Comparison of ENCODE assay signal across 8 cellular contexts in the genomic region with DNA sequence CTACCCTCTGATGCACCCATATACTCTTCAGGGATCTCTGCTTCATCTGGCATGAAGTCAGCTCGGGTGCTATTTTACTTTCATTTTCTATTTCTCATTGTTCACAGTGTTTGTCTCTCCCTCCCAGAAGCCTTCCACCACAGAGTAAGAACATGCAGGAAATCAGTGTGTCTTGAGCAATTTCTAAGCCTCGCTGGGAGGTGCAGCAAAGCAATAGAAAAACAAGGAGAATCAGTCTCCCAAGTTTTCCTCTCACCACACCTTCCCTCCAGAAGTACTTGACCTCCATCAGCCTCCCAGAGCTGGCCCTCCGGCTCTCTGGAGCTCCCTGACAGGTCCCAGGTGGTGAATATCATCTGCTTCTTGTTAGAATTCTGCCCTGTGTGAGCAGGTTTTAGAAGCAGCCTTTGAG.
A peak's percentile ranks its signal among the peaks of the same experiment; 100 is the strongest.
DNase-seq lines count a peak whose midpoint lies in the region; ATAC-seq and TF ChIP-seq lines count a peak whose summit lies in the region.

No MANE protein-coding gene starts in this region.

- no peak for TF ChIP-seq CTCF in AG04449 (IDR thresholded peaks at IDR 0.05; ENCODE audit: insufficient read depth, low read length, missing control alignments)
- TF ChIP-seq CTCF in heart left ventricle (IDR thresholded peaks at IDR 0.05): no peak
- TF ChIP-seq CTCF in spleen (IDR thresholded peaks at IDR 0.05 in 8 of 11, conservative IDR thresholded peaks at IDR 0.05 in 3 of 11): no peak

- 11 to 18% (median 13%) methylated on average over 3 of the region's 3 CpGs for WGBS in heart left ventricle, 4 donors
- WGBS in spleen, 5 donors: 3 to 12% (median 10%) methylated on average over 3 of the region's 3 CpGs

- peaks cover 19% of the 10 kb centered on the region for H3K4me1 Mint-ChIP-seq in activated T-cell treated with anti-CD3 and anti-CD28 coated beads, Interleukin-2, amount 50 U/mL, for 24 hours (ENCODE audit: low read depth)

- H3K9me3 Mint-ChIP-seq in activated T-cell treated with anti-CD3 and anti-CD28 coated beads, Interleukin-2, amount 50 U/mL, for 24 hours: peaks cover 7% of the 10 kb centered on the region

- no peaks in the 10 kb centered on the region for H3K27me3 ChIP-seq in heart left ventricle
- H3K27me3 ChIP-seq in spleen (replicated peaks in 1 of 7): no peaks in the 10 kb centered on the region

- POLR2A ChIA-PET in AG04449 (lab: Yijun Ruan, JAX): no interaction called here

- peak; percentile 28 for TF ChIP-seq POLR2A in GM18505 (IDR thresholded peaks at IDR 0.05; ENCODE audit: borderline replicate concordance, extremely low read depth, insufficient read depth, insufficient read length)
- TF ChIP-seq POLR2A in heart left ventricle (IDR thresholded peaks at IDR 0.05): no peak
- TF ChIP-seq POLR2A in spleen (IDR thresholded peaks at IDR 0.05): no peak

- peaks cover 13% of the 10 kb centered on the region for H3K27me3 Mint-ChIP-seq in activated T-cell treated with anti-CD3 and anti-CD28 coated beads, Interleukin-2, amount 50 U/mL, for 24 hours

- peak overlapping the region; percentile 77 for H3K27ac Mint-ChIP-seq in activated T-cell treated with anti-CD3 and anti-CD28 coated beads, Interleukin-2, amount 50 U/mL, for 24 hours

- H3K4me1 ChIP-seq in heart left ventricle (peaks cover 0 to 24% (median 6%) of the 10 kb centered on the region in 12 donors), spleen (peaks cover 0 to 12% (median 6%) of the 10 kb centered on the region in 6 donors)

- peak overlapping the region in 11 of 12 donors; percentile 20 to 75 (median 59) for H3K27ac ChIP-seq in heart left ventricle
- H3K27ac ChIP-seq in spleen: peak overlapping the region in 6 of 8 donors; percentile 3 to 62 (median 38)

- CTCF ChIA-PET in AG04449 (lab: Yijun Ruan, JAX): no interaction called here

- H3K4me3 Mint-ChIP-seq in activated T-cell treated with anti-CD3 and anti-CD28 coated beads, Interleukin-2, amount 50 U/mL, for 24 hours: peak overlapping the region; percentile 67

- H3K9me3 ChIP-seq in heart left ventricle (peaks cover 0 to 8% (median 0%) of the 10 kb centered on the region in 12 donors), spleen (peaks cover 0 to 8% (median 2%) of the 10 kb centered on the region in 8 donors)

- H3K36me3 ChIP-seq in heart left ventricle (no peaks in the 10 kb centered on the region), spleen (no peaks in the 10 kb centered on the region)

- H3K4me3 ChIP-seq in AG04449 (ENCODE audit: low read depth, low read length) (peak overlapping the region; percentile 52), heart left ventricle (peak overlapping the region in 9 of 12 donors; percentile 26 to 50 (median 33)), spleen (peak overlapping the region in 6 of 8 donors; percentile 11 to 62 (median 22))

- peak; percentile 98 for ATAC-seq in GM18505 (IDR thresholded peaks at IDR 0.05; ENCODE audit: unreplicated experiment)
- peak; percentile 100 for ATAC-seq in HG02840 (IDR thresholded peaks at IDR 0.05; ENCODE audit: low FRiP score, unreplicated experiment)
- ATAC-seq in heart left ventricle: peak; percentile 51 to 84 (median 60)

- intact Hi-C loops in heart left ventricle (cut with DNase I): loop anchor here in 2 of 10 donors (5.0 kb wide), 1 partner anchor 47 kb away; no protein-coding TSS in a partner anchor
- intact Hi-C loops in spleen (cut with DNase I; ENCODE audit: low total_unique reads): no loop called here

- DNase-seq in AG04449 (ENCODE audit: low read depth, low spot score) (peak; percentile 0), NCI-H146 treated with DMSO at 0.1 percent for 48 hours (lab: John Stamatoyannopoulos, UW; ENCODE audit: unreplicated experiment) (peak; percentile 14), heart left ventricle (peak in 2 of 5 donors; percentile 24 to 28), spleen (no peak), NCI-H187 (lab: John Stamatoyannopoulos, UW) (no peak)
- DNase-seq in activated T-cell treated with anti-CD3 and anti-CD28 coated beads, Interleukin-2, amount 50 U/mL, for 24 hours: peak; percentile 31

- no peaks in the 10 kb centered on the region for H3K36me3 Mint-ChIP-seq in activated T-cell treated with anti-CD3 and anti-CD28 coated beads, Interleukin-2, amount 50 U/mL, for 24 hours (ENCODE audit: low read depth)

Comparison
In these comparisons a context has a peak if more than half of its experiments do, and no peak if none do; other contexts are left out.
1. DNase-seq: peak in AG04449 (single experiment), NCI-H146 treated with DMSO at 0.1 percent for 48 hours (single experiment) and activated T-cell treated with anti-CD3 and anti-CD28 coated beads, Interleukin-2, amount 50 U/mL, for 24 hours (single experiment); none in spleen (single experiment) and NCI-H187 (0 of 2).
2. Peak in every context shown above with its lines, with median percentiles within 50 percentile points of each other: H3K4me3 ChIP-seq and ATAC-seq.